8 cellular contexts compared by ENCODE assay signal in genomic region chr7:26681819-26682418, GRCh38.
DNase-seq lines count a peak whose midpoint lies in the region; ATAC-seq and TF ChIP-seq lines count a peak whose summit lies in the region.

No MANE protein-coding gene starts in this region.

- no peaks in the 10 kb centered on the region for H3K36me3 ChIP-seq in brain microvascular endothelial cell (replicated peaks)

- no peaks in the 10 kb centered on the region for H3K27me3 ChIP-seq in brain microvascular endothelial cell (replicated peaks)

- peaks cover 36% of the 10 kb centered on the region for H3K27me3 Mint-ChIP-seq in activated CD4-positive, alpha-beta T cell treated with anti-CD3 and anti-CD28 coated beads, Interleukin-2, amount 10 ng/mL, durations not matched to agents 24 days and 14 days
- no peaks in the 10 kb centered on the region for H3K27me3 Mint-ChIP-seq in mesothelial cell of epicardium (ENCODE audit: low read depth)

- intact Hi-C loops in activated CD4-positive, alpha-beta T cell treated with anti-CD3 and anti-CD28 coated beads, Interleukin-2, amount 10 ng/mL, durations not matched to agents 24 days and 14 days (cut with micrococcal nuclease), result no loop called here

- H3K27ac Mint-ChIP-seq in activated CD4-positive, alpha-beta T cell treated with anti-CD3 and anti-CD28 coated beads, Interleukin-2, amount 10 ng/mL, durations not matched to agents 24 days and 14 days, result no peak overlapping the region
- H3K27ac Mint-ChIP-seq in mesothelial cell of epicardium, result peak overlapping the region; percentile 53

- no peak overlapping the region for H3K27ac ChIP-seq in brain microvascular endothelial cell

- no peak for ATAC-seq in GM21447 (IDR thresholded peaks at IDR 0.05; ENCODE audit: unreplicated experiment)

- H3K36me3 Mint-ChIP-seq in activated CD4-positive, alpha-beta T cell treated with anti-CD3 and anti-CD28 coated beads, Interleukin-2, amount 10 ng/mL, durations not matched to agents 24 days and 14 days (ENCODE audit: low read depth), result no peaks in the 10 kb centered on the region
- peaks cover 6% of the 10 kb centered on the region for H3K36me3 Mint-ChIP-seq in mesothelial cell of epicardium

- peak; percentile 51 for TF ChIP-seq CTCF in brain microvascular endothelial cell (IDR thresholded peaks at IDR 0.05; ENCODE audit: low read depth, low read length, missing control alignments)
- TF ChIP-seq CTCF in mesothelial cell of epicardium (IDR thresholded peaks at IDR 0.05; ENCODE audit: unreplicated experiment), result peak; percentile 93

- in situ Hi-C loops in brain microvascular endothelial cell (cut with HindIII; ENCODE audit: low pct_ligation_motif_present, low sequenced_read_pairs), result no loop called here

- H3K4me1 Mint-ChIP-seq in activated CD4-positive, alpha-beta T cell treated with anti-CD3 and anti-CD28 coated beads, Interleukin-2, amount 10 ng/mL, durations not matched to agents 24 days and 14 days, result no peaks in the 10 kb centered on the region
- peaks cover 62% of the 10 kb centered on the region for H3K4me1 Mint-ChIP-seq in mesothelial cell of epicardium

- DNase-seq in activated CD4-positive, alpha-beta T cell treated with anti-CD3 and anti-CD28 coated beads, Interleukin-2, amount 10 ng/mL, durations not matched to agents 24 days and 14 days, result peak; percentile 61
- DNase-seq in activated CD4-positive, alpha-beta T cell treated with anti-CD3 and anti-CD28 coated beads, Interleukin-2, amount 50 U/mL, for 48 hours, result no peak
- peak; percentile 37 for DNase-seq in NCI-H1092 treated with DMSO at 0.1 percent for 48 hours (lab: John Stamatoyannopoulos, UW)
- no peak for DNase-seq in brain microvascular endothelial cell
- DNase-seq in mesothelial cell of epicardium (ENCODE audit: low spot score in 2 of 2, unreplicated experiment in 2 of 2), result no peak
- DNase-seq in mucosa of gallbladder (ENCODE audit: low spot score), result no peak
- DNase-seq in activated T-cell treated with anti-CD3 and anti-CD28 coated beads for 4 hours, result no peak

- no peak overlapping the region for H3K4me3 Mint-ChIP-seq in activated CD4-positive, alpha-beta T cell treated with anti-CD3 and anti-CD28 coated beads, Interleukin-2, amount 10 ng/mL, durations not matched to agents 24 days and 14 days
- H3K4me3 Mint-ChIP-seq in mesothelial cell of epicardium, result no peak overlapping the region

- H3K4me3 ChIP-seq in brain microvascular endothelial cell (ENCODE audit: low read depth, low read length), result no peak overlapping the region

- no peaks in the 10 kb centered on the region for H3K9me3 Mint-ChIP-seq in activated CD4-positive, alpha-beta T cell treated with anti-CD3 and anti-CD28 coated beads, Interleukin-2, amount 10 ng/mL, durations not matched to agents 24 days and 14 days
- H3K9me3 Mint-ChIP-seq in mesothelial cell of epicardium, result no peaks in the 10 kb centered on the region

Comparison
In these comparisons a context has a peak if more than half of its experiments do, and no peak if none do; other contexts are left out.
1. DNase-seq: peak in activated CD4-positive, alpha-beta T cell treated with anti-CD3 and anti-CD28 coated beads, Interleukin-2, amount 10 ng/mL, durations not matched to agents 24 days and 14 days (single experiment) and NCI-H1092 treated with DMSO at 0.1 percent for 48 hours (single experiment); none in activated CD4-positive, alpha-beta T cell treated with anti-CD3 and anti-CD28 coated beads, Interleukin-2, amount 50 U/mL, for 48 hours (0 of 2), brain microvascular endothelial cell (single experiment), mesothelial cell of epicardium (0 of 2), mucosa of gallbladder (single experiment) and activated T-cell treated with anti-CD3 and anti-CD28 coated beads for 4 hours (single experiment).